9 cellular contexts compared by ENCODE assay signal in genomic region chr4:184100297-184100885, GRCh38.
DNase-seq lines count a peak whose midpoint lies in the region; ATAC-seq, FAIRE-seq and TF ChIP-seq lines count a peak whose summit lies in the region.
"Had no signal": no experiment of that assay in that cellular context is flagged by ENCODE, and none has a peak within 500 bp of the region (broad histone marks: within the 10 kb centered on the region; RNA-seq: fewer than 3 reads in every experiment).

No MANE protein-coding gene starts in this region.

- H3K9me3 Mint-ChIP-seq in activated T-helper 17 cell treated with anti-CD3 and anti-CD28 coated beads, Interleukin-2, amount 50 U/mL, for 72 hours, result no peaks in the 10 kb centered on the region
- peaks cover 0 to 2% (median 0%) of the 10 kb centered on the region in 5 donors for H3K9me3 Mint-ChIP-seq in CD8-positive, alpha-beta memory T cell

- peaks cover 5 to 34% of the 10 kb centered on the region in 2 donors for H3K4me1 ChIP-seq in kidney (ENCODE audit: control insufficient read depth in 1 of 2, insufficient read depth in 1 of 2, low read depth in 1 of 2, low read length in 2 of 2)
- no peaks in the 10 kb centered on the region for H3K4me1 ChIP-seq in CD8-positive, alpha-beta memory T cell (ENCODE audit: insufficient read depth, low read length)

- intact Hi-C loops in kidney (cut with DNase I), result no loop called here

- H3K9me3 ChIP-seq in kidney (ENCODE audit: control insufficient read depth in 1 of 2, low read length in 2 of 2), result no peaks in the 10 kb centered on the region
- no peaks in the 10 kb centered on the region for H3K9me3 ChIP-seq in CD8-positive, alpha-beta memory T cell (ENCODE audit: low read length)

- H3K36me3 Mint-ChIP-seq in activated T-helper 17 cell treated with anti-CD3 and anti-CD28 coated beads, Interleukin-2, amount 50 U/mL, for 72 hours (ENCODE audit: low read depth), result no peaks in the 10 kb centered on the region
- no peaks in the 10 kb centered on the region for H3K36me3 Mint-ChIP-seq in CD8-positive, alpha-beta memory T cell

- H3K27ac Mint-ChIP-seq in activated T-helper 17 cell treated with anti-CD3 and anti-CD28 coated beads, Interleukin-2, amount 50 U/mL, for 72 hours, result no peak overlapping the region
- H3K27ac Mint-ChIP-seq in CD8-positive, alpha-beta memory T cell, result no peak overlapping the region

- peak; percentile 37 for TF ChIP-seq CTCF in AG10803 (conservative IDR thresholded peaks at IDR 0.05; ENCODE audit: low read length)
- TF ChIP-seq CTCF in LNCaP clone FGC (IDR thresholded peaks at IDR 0.05; ENCODE audit: control insufficient read depth, extremely low read depth, insufficient read depth), result peak; percentile 74
- peak; percentile 38 for TF ChIP-seq CTCF in kidney (IDR thresholded peaks at IDR 0.05; ENCODE audit: borderline replicate concordance, extremely low read depth, insufficient read depth)

- H3K36me3 ChIP-seq in kidney (ENCODE audit: control insufficient read depth in 1 of 2, insufficient read depth in 2 of 2, low read length in 2 of 2), result no peaks in the 10 kb centered on the region
- no peaks in the 10 kb centered on the region for H3K36me3 ChIP-seq in CD8-positive, alpha-beta memory T cell (ENCODE audit: insufficient read depth, low read length)

- H3K4me3 Mint-ChIP-seq in activated T-helper 17 cell treated with anti-CD3 and anti-CD28 coated beads, Interleukin-2, amount 50 U/mL, for 72 hours, result no peak overlapping the region
- no peak overlapping the region for H3K4me3 Mint-ChIP-seq in CD8-positive, alpha-beta memory T cell

- H3K9ac ChIP-seq in kidney (ENCODE audit: low read length in 2 of 2), result no peak overlapping the region

- no peaks in the 10 kb centered on the region for H3K27me3 ChIP-seq in CD8-positive, alpha-beta memory T cell (ENCODE audit: insufficient read depth, low read length, poor library complexity, severe bottlenecking)

- H3K4me3 ChIP-seq in AG10803 (ENCODE audit: low read length), result no peak overlapping the region
- no peak overlapping the region for H3K4me3 ChIP-seq in LNCaP clone FGC (ENCODE audit: low read depth, low read length)
- H3K4me3 ChIP-seq in kidney (ENCODE audit: low read length in 2 of 2), result no peak overlapping the region
- H3K4me3 ChIP-seq in CD8-positive, alpha-beta memory T cell (ENCODE audit: low read length), result no peak overlapping the region

- H3K27me3 Mint-ChIP-seq in activated T-helper 17 cell treated with anti-CD3 and anti-CD28 coated beads, Interleukin-2, amount 50 U/mL, for 72 hours, result peaks cover 13% of the 10 kb centered on the region
- peaks cover 2 to 34% of the 10 kb centered on the region in 2 donors for H3K27me3 Mint-ChIP-seq in CD8-positive, alpha-beta memory T cell

- no peak for FAIRE-seq in kidney (lab: Jason Lieb, UNC)

- no peaks in the 10 kb centered on the region for H3K4me1 Mint-ChIP-seq in activated T-helper 17 cell treated with anti-CD3 and anti-CD28 coated beads, Interleukin-2, amount 50 U/mL, for 72 hours
- H3K4me1 Mint-ChIP-seq in CD8-positive, alpha-beta memory T cell, result peaks cover 3 to 14% (median 10%) of the 10 kb centered on the region in 3 donors

- H3K27ac ChIP-seq in kidney (ENCODE audit: low read depth in 2 of 2, low read length in 2 of 2), result no peak overlapping the region
- H3K27ac ChIP-seq in CD8-positive, alpha-beta memory T cell (ENCODE audit: low read depth, low read length), result no peak overlapping the region
- H3K27ac ChIP-seq: HL-60 had no signal

- peak; percentile 49 for ATAC-seq in GM18511 (IDR thresholded peaks at IDR 0.05; ENCODE audit: unreplicated experiment)
- ATAC-seq in activated T-helper 17 cell treated with anti-CD3 and anti-CD28 coated beads, Interleukin-2, amount 50 U/mL, for 72 hours (replicated peaks), result peak; percentile 61

- CTCF ChIA-PET in CD8-positive, alpha-beta memory T cell (lab: Charles Lee), result no interaction called here

- POLR2A ChIA-PET in CD8-positive, alpha-beta memory T cell (lab: Charles Lee), result no interaction called here

- DNase-seq in AG10803 (ENCODE audit: low read depth) (no peak), LNCaP clone FGC (ENCODE audit: low read depth) (no peak), kidney (no peak), SW480 (ENCODE audit: low spot score) (no peak)
- DNase-seq in stimulated activated CD8-positive, alpha-beta memory T cell treated with anti-CD3 and anti-CD28 coated beads, Interleukin-15, amount 100 ng/mL, for 24 hours (ENCODE audit: low read depth), result peak; percentile 26
- DNase-seq in CD8-positive, alpha-beta memory T cell, result no peak
